Comparison of ENCODE assay signal across 7 cellular contexts in genomic region chr6:113971786-113972185, GRCh38. TPM values are rescaled to one million over a fixed set of nuclear protein-coding genes. Genes with fewer than 3 reads are reported as not detected.
A peak's percentile ranks its signal among the peaks of the same experiment; 100 is the strongest.
DNase-seq lines count a peak whose midpoint lies in the region; ATAC-seq, FAIRE-seq and TF ChIP-seq lines count a peak whose summit lies in the region.

No MANE protein-coding gene starts in this region.

- H3K9me3 ChIP-seq in K562 (replicated peaks; ENCODE audit: control insufficient read depth, insufficient read depth, low read depth, low read length) = no peaks in the 10 kb centered on the region
- H3K9me3 ChIP-seq in mucosa of descending colon = no peaks in the 10 kb centered on the region

- TSS peak; percentile 76 for BruUV-seq in K562 (replicated peaks; lab: Mats Ljungman, UMichigan)

- peak; percentile 45 for DNase-seq in G401 (ENCODE audit: low spot score)
- DNase-seq in LNCaP clone FGC (ENCODE audit: low read depth) = no peak
- DNase-seq in K562 (ENCODE audit: extremely low read depth in 1 of 4, low spot score in 3 of 4) = peak in 2 of 4 experiments; percentile 10 to 40
- no peak for DNase-seq in mucosa of descending colon
- no peak for DNase-seq in GOT3 (lab: John Stamatoyannopoulos, UW)
- no peak for DNase-seq in midbrain (lab: John Stamatoyannopoulos, UW)

- POLR2A ChIA-PET in K562 (lab: Yijun Ruan, JAX) = interaction anchor here (0.9 to 1.0 kb wide), 2 partner anchors 9 to 14 kb away, joined by 3 to 5 read pairs; no protein-coding TSS in a partner anchor

- peaks cover 7% of the 10 kb centered on the region; the same call in 1 of the 3 replicates for H3K36me3 ChIP-seq in K562 (ENCODE audit: control insufficient read depth, insufficient read depth, low read length)
- no peaks in the 10 kb centered on the region for H3K36me3 ChIP-seq in mucosa of descending colon (ENCODE audit: low read depth)

- TF ChIP-seq POLR2A in K562 (conservative IDR thresholded peaks at IDR 0.05) = no peak

- CTCF ChIA-PET in K562 (lab: Yijun Ruan, JAX; ENCODE audit: low intra/inter-chr PET ratio) = no interaction called here

- 56% methylated on average over 2 of the region's 2 CpGs for WGBS in K562 (ENCODE audit: insufficient coverage, low coverage, missing lambda C conversion rate)

- TF ChIP-seq CTCF in LNCaP clone FGC (IDR thresholded peaks at IDR 0.05; ENCODE audit: control insufficient read depth, extremely low read depth, insufficient read depth) (no peak), K562 (IDR thresholded peaks at IDR 0.05 in 2 of 3, conservative IDR thresholded peaks at IDR 0.05 in 1 of 3; ENCODE audit: insufficient read depth in 2 of 3, low read depth in 1 of 3, low read length in 3 of 3) (no peak), mucosa of descending colon (IDR thresholded peaks at IDR 0.05) (no peak)

- H3K9ac ChIP-seq in K562 (ENCODE audit: insufficient read depth in 1 of 2, low read depth in 2 of 2, low read length in 2 of 2) = peak overlapping the region in 1 of 2 experiments; percentile 86; a peak in 2 of 4 replicates

- H3K9me1 ChIP-seq in K562 (ENCODE audit: control insufficient read depth, insufficient read depth, low read length) = no peaks in the 10 kb centered on the region

- peaks cover 47% of the 10 kb centered on the region for H3K79me2 ChIP-seq in K562 (ENCODE audit: control insufficient read depth, insufficient read depth, low read length)

- peak overlapping the region; percentile 89 for H3K4me2 ChIP-seq in K562 (ENCODE audit: insufficient read depth, low read length)

- H3K4me1 ChIP-seq in K562 (replicated peaks in 1 of 2; ENCODE audit: control insufficient read depth in 2 of 2, insufficient read depth in 2 of 2, low read length in 2 of 2) (peaks cover 5 to 10% of the 10 kb centered on the region in 2 experiments; a peak in 4 of 5 replicates), mucosa of descending colon (ENCODE audit: low read depth) (peaks cover 23% of the 10 kb centered on the region)

- peak overlapping the region; percentile 71 for H3K4me3 ChIP-seq in LNCaP clone FGC (ENCODE audit: low read depth, low read length)
- no peak overlapping the region for H3K4me3 ChIP-seq in K562
- peak overlapping the region; percentile 96 for H3K4me3 ChIP-seq in mucosa of descending colon

- ATAC-seq in K562 (no peak), mucosa of descending colon (no peak), HG03378 (IDR thresholded peaks at IDR 0.05; ENCODE audit: unreplicated experiment) (no peak)

- in situ Hi-C loops in G401 (cut with HindIII; ENCODE audit: low sequenced_read_pairs) = no loop called here
- in situ Hi-C loops in K562 (cut with MboI) = no loop called here

- TF ChIP-seq EP300 in K562 (IDR thresholded peaks at IDR 0.05; ENCODE audit: low read length) = no peak

- TF ChIP-seq RAD21 in K562 (CRISPR knock-in tag; conservative IDR thresholded peaks at IDR 0.05 in 1 of 2, IDR thresholded peaks at IDR 0.05 in 1 of 2) = no peak

- peak overlapping the region; percentile 99 for H2AFZ ChIP-seq in K562 (ENCODE audit: low read depth, low read length)

- intact Hi-C loops in K562 (cut with micrococcal nuclease) = no loop called here
- intact Hi-C loops in mucosa of descending colon (cut with DNase I, micrococcal nuclease) = no loop called here

- FAIRE-seq in K562 (lab: Jason Lieb, UNC) = no peak

- no peaks in the 10 kb centered on the region for H3K27me3 ChIP-seq in K562 (ENCODE audit: control insufficient read depth in 2 of 2, insufficient read depth in 2 of 2, low read length in 2 of 2)

- H3K27ac ChIP-seq in K562 (ENCODE audit: extremely low read depth, low read depth, low read length) = peak overlapping the region; percentile 92; the same call in 2 of the 3 replicates

- peaks cover 6% of the 10 kb centered on the region for H4K20me1 ChIP-seq in K562 (replicated peaks; ENCODE audit: control insufficient read depth, insufficient read depth, low read length)

TF ChIP-seq in K562, 482 proteins besides CTCF, POLR2A, EP300 and RAD21:
- TF ChIP-seq ZNF175 (CRISPR knock-in tag; IDR thresholded peaks at IDR 0.05; ENCODE audit: low read depth) = 0 out of 2 replicates have a peak, but pooled peaks have one; percentile 7
- TF ChIP-seq GATAD2B (IDR thresholded peaks at IDR 0.05; ENCODE audit: borderline replicate concordance) = no peak
- TF ChIP-seq, protein P1, sequence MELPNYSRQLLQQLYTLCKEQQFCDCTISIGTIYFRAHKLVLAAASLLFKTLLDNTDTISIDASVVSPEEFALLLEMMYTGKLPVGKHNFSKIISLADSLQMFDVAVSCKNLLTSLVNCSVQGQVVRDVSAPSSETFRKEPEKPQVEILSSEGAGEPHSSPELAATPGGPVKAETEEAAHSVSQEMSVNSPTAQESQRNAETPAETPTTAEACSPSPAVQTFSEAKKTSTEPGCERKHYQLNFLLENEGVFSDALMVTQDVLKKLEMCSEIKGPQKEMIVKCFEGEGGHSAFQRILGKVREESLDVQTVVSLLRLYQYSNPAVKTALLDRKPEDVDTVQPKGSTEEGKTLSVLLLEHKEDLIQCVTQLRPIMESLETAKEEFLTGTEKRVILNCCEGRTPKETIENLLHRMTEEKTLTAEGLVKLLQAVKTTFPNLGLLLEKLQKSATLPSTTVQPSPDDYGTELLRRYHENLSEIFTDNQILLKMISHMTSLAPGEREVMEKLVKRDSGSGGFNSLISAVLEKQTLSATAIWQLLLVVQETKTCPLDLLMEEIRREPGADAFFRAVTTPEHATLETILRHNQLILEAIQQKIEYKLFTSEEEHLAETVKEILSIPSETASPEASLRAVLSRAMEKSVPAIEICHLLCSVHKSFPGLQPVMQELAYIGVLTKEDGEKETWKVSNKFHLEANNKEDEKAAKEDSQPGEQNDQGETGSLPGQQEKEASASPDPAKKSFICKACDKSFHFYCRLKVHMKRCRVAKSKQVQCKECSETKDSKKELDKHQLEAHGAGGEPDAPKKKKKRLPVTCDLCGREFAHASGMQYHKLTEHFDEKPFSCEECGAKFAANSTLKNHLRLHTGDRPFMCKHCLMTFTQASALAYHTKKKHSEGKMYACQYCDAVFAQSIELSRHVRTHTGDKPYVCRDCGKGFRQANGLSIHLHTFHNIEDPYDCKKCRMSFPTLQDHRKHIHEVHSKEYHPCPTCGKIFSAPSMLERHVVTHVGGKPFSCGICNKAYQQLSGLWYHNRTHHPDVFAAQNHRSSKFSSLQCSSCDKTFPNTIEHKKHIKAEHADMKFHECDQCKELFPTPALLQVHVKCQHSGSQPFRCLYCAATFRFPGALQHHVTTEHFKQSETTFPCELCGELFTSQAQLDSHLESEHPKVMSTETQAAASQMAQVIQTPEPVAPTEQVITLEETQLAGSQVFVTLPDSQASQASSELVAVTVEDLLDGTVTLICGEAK (IDR thresholded peaks at IDR 0.05) = 0 out of 2 replicates have a peak, but pooled peaks have one; percentile 2
- TF ChIP-seq, protein P1 (CRISPR knock-in tag; IDR thresholded peaks at IDR 0.05) = no peak

RNA-seq across cellular contexts. Expression of gene HDAC2, which starts 0.8 kb away (rescaled TPM):
- total RNA-seq in G401 (2014; rRNA removed; shearing (Covaris generic)) = 176 and 213 TPM in 2 replicates
- 38.7 and 143 TPM in 2 replicates for total RNA-seq in K562 (2011; cell fraction: chromatin; rRNA removed; ENCODE audit: low replicate concordance)
- 19.2 and 24.3 TPM in 2 replicates for total RNA-seq in K562 (2011; cell fraction: nucleolus; rRNA removed)
- 54.0 and 89.6 TPM in 2 replicates for total RNA-seq in K562 (2011; cell fraction: nucleoplasm; rRNA removed)
- total RNA-seq in K562 (2014; rRNA removed) (75.5 and 85.0 TPM in 2 replicates), K562 (2014; rRNA removed; fragmentation: Illumina TruSeq; extraction: Trizol) (151 and 174 TPM in 2 replicates), K562 (2015; rRNA removed; fragmentation: Illumina TruSeq; extraction: Trizol) (133 and 134 TPM in 2 replicates), K562 (2021) (154 and 161 TPM in 2 replicates), mucosa of descending colon (10 to 100 TPM; 49.3 to 76.2 (median 61.9) TPM)
- polyA plus RNA-seq in K562 (2011; rRNA removed) (187 and 277 TPM in 2 replicates), K562 (2014; fragmentation: Illumina TruSeq; extraction: Trizol) (185 and 186 TPM in 2 replicates), K562 (2014; fragmentation: Nextera tagmentation; extraction: Ambion mirVana) (10 to 100 TPM; 67.0 to 80.7 TPM), K562 (2014; rRNA removed) (191 and 209 TPM in 2 replicates)
- 81.2 and 155 TPM in 2 replicates for polyA plus RNA-seq in K562 (2011; cell fraction: cytosol; rRNA removed)
- 38.4 and 56.3 TPM in 2 replicates for polyA plus RNA-seq in K562 (2011; cell fraction: nucleus; rRNA removed)
- 140 and 196 TPM in 2 replicates for polyA plus RNA-seq in K562 (2012)
- polyA minus RNA-seq in K562 (2011; rRNA and poly(A)+ RNA removed) = 465 and 492 TPM in 2 replicates
- 105 and 107 TPM in 2 replicates for polyA minus RNA-seq in K562 (2011; cell fraction: cytosol; rRNA and poly(A)+ RNA removed)
- polyA minus RNA-seq in K562 (2011; cell fraction: nucleus; rRNA and poly(A)+ RNA removed) = 37.4 and 54.4 TPM in 2 replicates
